Comparison of ENCODE assay signal across 33 cellular contexts in genomic region chr12:81000831-81001230, GRCh38.
"Had no signal": no experiment of that assay in that cellular context is flagged by ENCODE, and none has a peak within 500 bp of the region (broad histone marks: within the 10 kb centered on the region; RNA-seq: fewer than 3 reads in every experiment).

No MANE protein-coding gene starts in this region.

- H3K27ac Mint-ChIP-seq: T-cell had no signal

- ATAC-seq: Panc1, Right ventricle myocardium inferior, SK-N-SH treated with all-trans-retinoic acid at 6 μM for 48 hours, T-cell had no signal

- H3K27me3 ChIP-seq: SJCRH30 had no signal

- H3K9me3 ChIP-seq: SJCRH30 had no signal

- H3K27me3 Mint-ChIP-seq: T-cell had no signal

- H2AFZ ChIP-seq: PC-9 had no signal

- H3K36me3 ChIP-seq: SJCRH30 had no signal

- H3K27ac ChIP-seq: PC-9, RWPE1, SJCRH30, SK-N-MC had no signal

- H3K36me3 Mint-ChIP-seq: T-cell had no signal

- DNase-seq: Karpas-422, KG1, NCI-H1048, NCI-H1092 treated with DMSO at 0.1 percent for 48 hours, NCI-H1105 treated with DMSO at 0.1 percent for 48 hours, NCI-H1417, NCI-H1436, NCI-H146, NCI-H1694, NCI-H187, NCI-H1930, NCI-H2029 treated with DMSO at 0.1 percent for 48 hours, NCI-H2081 treated with DMSO at 0.1 percent for 48 hours, NCI-H2107, NCI-H2171, NCI-H226, NCI-H446 treated with DMSO at 0.1 percent for 48 hours, NCI-H510A, NCI-H524, NCI-H526, NCI-H69, NCI-H748 treated with DMSO at 0.1 percent for 48 hours, NCI-H82, PC-9, SHP77, SIG-M5, SJCRH30, T-cell had no signal

- H3K4me3 ChIP-seq: PC-9, SJCRH30, SK-N-MC had no signal

- H3K4me3 Mint-ChIP-seq: T-cell had no signal

- H3K4me1 Mint-ChIP-seq: T-cell had no signal

- H3K4me1 ChIP-seq: SJCRH30 had no signal

- H3K4me2 ChIP-seq: PC-9 had no signal
